In the genomic region with DNA sequence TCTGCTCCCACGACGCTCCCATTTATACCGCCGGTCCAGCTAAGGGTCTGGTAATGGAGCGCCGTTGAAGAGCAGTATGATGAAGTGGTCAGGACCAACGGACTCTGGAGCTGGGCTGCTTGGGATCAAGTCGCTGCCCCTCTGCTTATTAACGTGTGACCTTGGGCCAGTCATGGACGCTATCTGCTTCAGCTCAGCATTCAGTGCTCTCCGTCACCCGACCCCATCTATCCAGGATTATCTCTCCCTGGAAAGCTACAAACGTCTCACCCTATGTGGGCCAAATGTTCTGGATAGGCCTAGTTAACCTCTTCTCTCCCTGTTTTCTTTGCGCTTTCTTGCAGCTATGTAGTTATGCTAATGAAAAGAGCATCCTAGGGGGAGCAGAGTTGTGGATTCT, we compare ENCODE assay signal across 8 cellular contexts. TPM values are rescaled to one million over a fixed set of nuclear protein-coding genes. Genes with fewer than 3 reads are reported as not detected.
DNase-seq lines count a peak whose midpoint lies in the region; TF ChIP-seq lines count a peak whose summit lies in the region.

No MANE protein-coding gene starts in this region.

- H4K91ac ChIP-seq in trophoblast cell (ENCODE audit: low read depth, low read length): no peak overlapping the region

- no peaks in the 10 kb centered on the region for H3K9me3 ChIP-seq in trophoblast cell (ENCODE audit: insufficient read depth, low read depth, low read length)

- no peak overlapping the region for H4K8ac ChIP-seq in trophoblast cell (ENCODE audit: low read depth, low read length)

- intact Hi-C loops in posterior cingulate gyrus (cut with DNase I): loop anchor here (10.0 kb wide), 1 partner anchor 501 kb away; a partner anchor contains a TSS

- H3K4me1 ChIP-seq in trophoblast cell (ENCODE audit: control insufficient read depth in 1 of 2, insufficient read depth in 2 of 2, low read length in 2 of 2): peaks cover 3 to 7% of the 10 kb centered on the region in 2 experiments

- no peak overlapping the region for H3K23ac ChIP-seq in trophoblast cell (ENCODE audit: low read length)

- H3K4me3 ChIP-seq in fibroblast of the aortic adventitia (ENCODE audit: low read depth, low read length) (peak overlapping the region; percentile 86), trophoblast cell (ENCODE audit: low read depth, low read length) (peak overlapping the region; percentile 90)

- no peak overlapping the region for H3K14ac ChIP-seq in trophoblast cell (ENCODE audit: low read length)

- H3K36me3 ChIP-seq in trophoblast cell (ENCODE audit: control insufficient read depth in 1 of 2, insufficient read depth in 2 of 2, low read length in 2 of 2): peaks cover 3 to 5% of the 10 kb centered on the region in 2 experiments

- no CpG with 5 or more reads among the region's 14 CpGs for WGBS in trophoblast cell (ENCODE audit: extremely low coverage, insufficient coverage, insufficient read length)

- no peak overlapping the region for H2BK12ac ChIP-seq in trophoblast cell (ENCODE audit: low read length)

- DNase-seq in activated CD8-positive, alpha-beta memory T cell treated with anti-CD3 and anti-CD28 coated beads, Interleukin-2, amount 50 U/mL, for 48 hours: peak; percentile 47
- DNase-seq in activated CD8-positive, alpha-beta memory T cell treated with anti-CD3 and anti-CD28 coated beads, Interleukin-2, amount 50 U/mL, for 4 hours: no peak
- DNase-seq in SK-N-DZ (ENCODE audit: low spot score) (peak; percentile 22), fibroblast of the aortic adventitia (ENCODE audit: low read depth) (no peak), trophoblast cell (no peak), posterior cingulate gyrus (no peak)
- no peak for DNase-seq in activated CD4-positive, CD25-positive, alpha-beta regulatory T cell treated with anti-CD3 and anti-CD28 coated beads, Interleukin-2, amount 50 U/mL, for 72 hours
- DNase-seq in stimulated activated CD4-positive, alpha-beta T cell treated with anti-CD3 and anti-CD28 coated beads, Interleukin-4, amount 100 ng/mL, for 24 hours: no peak

- H3K4me2 ChIP-seq in trophoblast cell (ENCODE audit: low read length): peak overlapping the region; percentile 75

- no peak overlapping the region for H3K27ac ChIP-seq in trophoblast cell (ENCODE audit: low read depth, low read length)

- H2BK5ac ChIP-seq in trophoblast cell (ENCODE audit: low read depth, low read length, poor library complexity): no peak overlapping the region

- H2AK5ac ChIP-seq in trophoblast cell (ENCODE audit: low read length): no peak overlapping the region

- H2BK120ac ChIP-seq in trophoblast cell (ENCODE audit: insufficient read depth, low read length, poor library complexity): no peak overlapping the region

- H3K4ac ChIP-seq in trophoblast cell (ENCODE audit: low read depth, low read length): peak overlapping the region; percentile 82

- no peak for TF ChIP-seq CTCF in fibroblast of the aortic adventitia (IDR thresholded peaks at IDR 0.05; ENCODE audit: insufficient read depth, low read length)

- H3K9ac ChIP-seq in trophoblast cell (ENCODE audit: low read length): peak overlapping the region; percentile 78

- H3K18ac ChIP-seq in trophoblast cell (ENCODE audit: low read length): no peak overlapping the region

- H2AFZ ChIP-seq in trophoblast cell (ENCODE audit: insufficient read depth, low read length, poor library complexity): no peak overlapping the region

- no peaks in the 10 kb centered on the region for H3K27me3 ChIP-seq in trophoblast cell (ENCODE audit: insufficient read depth, low read length)

- no peak overlapping the region for H4K12ac ChIP-seq in trophoblast cell (ENCODE audit: low read depth, low read length)

- peaks cover 11% of the 10 kb centered on the region for H3K79me2 ChIP-seq in trophoblast cell (ENCODE audit: control insufficient read depth, insufficient read depth, low read length, poor library complexity)

- peaks cover 6% of the 10 kb centered on the region for H3K79me1 ChIP-seq in trophoblast cell (ENCODE audit: low read length)

RNA-seq across cellular contexts. Expression of a gene that starts 0.9 kb away (rescaled TPM):
- polyA plus RNA-seq in SK-N-DZ (2014; cell fraction: cytosol; rRNA removed): 133 and 135 TPM in 2 replicates
- 67.8 and 75.6 TPM in 2 replicates for polyA plus RNA-seq in SK-N-DZ (2014; cell fraction: nucleus; rRNA removed)
- 13.7 and 33.4 TPM in 2 replicates for total RNA-seq in fibroblast of the aortic adventitia (ENCODE audit: low replicate concordance)
- polyA plus RNA-seq in trophoblast cell (2013): 21.9 and 23.8 TPM in 2 replicates

RNA-seq across cellular contexts. Expression of a gene that starts 34.7 kb away (rescaled TPM):
- 0.06 TPM in 1 of 2 replicates, not detected in the other for polyA plus RNA-seq in SK-N-DZ (2014; cell fraction: cytosol; rRNA removed)
- 1.5 and 2.1 TPM in 2 replicates for polyA plus RNA-seq in SK-N-DZ (2014; cell fraction: nucleus; rRNA removed)
- total RNA-seq in fibroblast of the aortic adventitia (ENCODE audit: low replicate concordance): not detected in 2 replicates
- 144 and 148 TPM in 2 replicates for polyA plus RNA-seq in trophoblast cell (2013)

Comparison
In these comparisons a context has a peak if more than half of its experiments do, and no peak if none do; other contexts are left out.
1. DNase-seq: peak in activated CD8-positive, alpha-beta memory T cell treated with anti-CD3 and anti-CD28 coated beads, Interleukin-2, amount 50 U/mL, for 48 hours (single experiment) and SK-N-DZ (single experiment); none in activated CD8-positive, alpha-beta memory T cell treated with anti-CD3 and anti-CD28 coated beads, Interleukin-2, amount 50 U/mL, for 4 hours (single experiment), fibroblast of the aortic adventitia (single experiment), trophoblast cell (0 of 2), activated CD4-positive, CD25-positive, alpha-beta regulatory T cell treated with anti-CD3 and anti-CD28 coated beads, Interleukin-2, amount 50 U/mL, for 72 hours (single experiment), posterior cingulate gyrus (0 of 10) and stimulated activated CD4-positive, alpha-beta T cell treated with anti-CD3 and anti-CD28 coated beads, Interleukin-4, amount 100 ng/mL, for 24 hours (single experiment).